9 cellular contexts compared by ENCODE assay signal in the genomic region with DNA sequence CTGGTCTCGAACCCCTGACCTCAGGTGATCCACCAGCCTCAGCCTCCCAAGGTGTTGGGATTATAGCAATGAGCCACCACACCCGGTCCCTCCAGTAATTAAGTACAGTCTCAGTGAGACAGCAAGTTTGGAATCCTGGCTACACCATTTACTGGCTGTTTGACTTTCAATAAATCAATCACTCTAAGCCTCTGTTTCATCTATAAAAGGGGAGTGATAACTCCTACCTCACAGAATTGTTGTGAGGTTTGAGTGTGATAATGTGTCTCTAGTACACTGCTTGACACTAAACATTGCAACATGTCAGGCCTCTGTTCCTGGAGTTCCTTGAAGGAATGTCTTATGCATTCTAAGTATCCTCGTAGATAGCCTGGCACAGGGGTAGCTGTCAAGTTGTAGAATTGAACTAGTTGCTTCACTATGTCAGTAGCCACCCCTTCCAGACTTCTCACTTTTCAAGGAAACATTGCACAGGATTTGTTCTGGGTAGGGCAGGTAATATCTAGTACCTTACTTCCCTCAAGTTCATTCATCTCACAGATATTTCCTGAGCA. TPM values are rescaled to one million over a fixed set of nuclear protein-coding genes. Genes with fewer than 3 reads are reported as not detected.
DNase-seq lines count a peak whose midpoint lies in the region; ATAC-seq, FAIRE-seq and TF ChIP-seq lines count a peak whose summit lies in the region.
"Had no signal": no experiment of that assay in that cellular context is flagged by ENCODE, and none has a peak within 500 bp of the region (broad histone marks: within the 10 kb centered on the region; RNA-seq: fewer than 3 reads in every experiment).

No MANE protein-coding gene starts in this region.

- TF ChIP-seq CTCF in DOHH2 (IDR thresholded peaks at IDR 0.05; ENCODE audit: low read depth, low read length, poor library complexity, severe bottlenecking): no peak
- TF ChIP-seq CTCF in PC-3 (conservative IDR thresholded peaks at IDR 0.05; ENCODE audit: low read depth, low read length): no peak
- TF ChIP-seq CTCF in endothelial cell of umbilical vein (IDR thresholded peaks at IDR 0.05; ENCODE audit: extremely low read depth in 1 of 2, insufficient read depth in 1 of 2, low read depth in 1 of 2, low read length in 2 of 2): no peak
- no peak for TF ChIP-seq CTCF in psoas muscle (IDR thresholded peaks at IDR 0.05)

- dilution Hi-C loops in endothelial cell of umbilical vein (cut with MboI; ENCODE audit: extremely low pct_ligation_motif_present, low sequenced_read_pairs): no loop called here

- H3K36me3 ChIP-seq in DOHH2 (ENCODE audit: control insufficient read depth, low read length) (peaks cover 11% of the 10 kb centered on the region), PC-3 (ENCODE audit: low read depth, low read length) (peaks cover 8% of the 10 kb centered on the region; the same call in 1 of the 2 replicates), endothelial cell of umbilical vein (ENCODE audit: control insufficient read depth in 2 of 2, extremely low read depth in 1 of 2, insufficient read depth in 2 of 2, low read length in 2 of 2) (peaks cover 5 to 9% of the 10 kb centered on the region in 2 experiments), psoas muscle (ENCODE audit: insufficient read depth in 1 of 2, low read depth in 1 of 2) (peaks cover 0 to 14% of the 10 kb centered on the region in 2 donors)

- peak; percentile 12 for FAIRE-seq in endothelial cell of umbilical vein (lab: Jason Lieb, UNC)

- POLR2A ChIA-PET in PC-3 (lab: Charles Lee; ENCODE audit: unreplicated experiment): no interaction called here
- POLR2A ChIA-PET in endothelial cell of umbilical vein (lab: Charles Lee): no interaction called here

- H3F3A ChIP-seq in DOHH2 (ENCODE audit: control insufficient read depth, insufficient read depth) (0 out of 2 replicates have a peak, but pooled peaks cover 5% of the 10 kb centered on the region), PC-3 (ENCODE audit: low read length, unreplicated experiment) (no peaks in the 10 kb centered on the region)

- CTCF ChIA-PET in PC-3 (lab: Charles Lee) (interaction anchor here (0.7 kb wide), 1 partner anchor 36 kb away, joined by 4 read pairs; no protein-coding TSS in a partner anchor), endothelial cell of umbilical vein (lab: Charles Lee) (interaction anchor here (1.2 to 2.1 kb wide), 4 partner anchors 18 to 36 kb away, joined by 3 to 17 read pairs (median 4); no protein-coding TSS in a partner anchor)

- H2AFZ ChIP-seq in PC-3 (ENCODE audit: low read length) (no peak overlapping the region), endothelial cell of umbilical vein (ENCODE audit: low read depth, low read length) (no peak overlapping the region)

- DNase-seq in PC-3 (no peak), endothelial cell of umbilical vein (ENCODE audit: low read depth, low spot score) (no peak), psoas muscle (no peak), A172 (ENCODE audit: low spot score) (no peak)
- no peak for DNase-seq in activated effector memory CD4-positive, alpha-beta T cell treated with anti-CD3 and anti-CD28 coated beads, Interleukin-2, amount 50 U/mL, for 16 hours
- DNase-seq: T-helper 9 cell had no signal

- H3K9me2 ChIP-seq in DOHH2 (replicated peaks; ENCODE audit: control insufficient read depth, low read length) (no peaks in the 10 kb centered on the region), PC-3 (replicated peaks; ENCODE audit: low read length) (no peaks in the 10 kb centered on the region)

- H3K27ac ChIP-seq in DOHH2 (ENCODE audit: low read depth, low read length): peak overlapping the region; percentile 71
- H3K27ac ChIP-seq in PC-3 (ENCODE audit: low read length): no peak overlapping the region
- no peak overlapping the region for H3K27ac ChIP-seq in endothelial cell of umbilical vein (ENCODE audit: insufficient read depth, low read depth, low read length)
- peak overlapping the region; percentile 91 for H3K27ac ChIP-seq in psoas muscle

- H3K9me3 ChIP-seq in DOHH2 (ENCODE audit: control insufficient read depth, insufficient read depth, low read length) (no peaks in the 10 kb centered on the region), PC-3 (ENCODE audit: low read length) (no peaks in the 10 kb centered on the region), endothelial cell of umbilical vein (replicated peaks; ENCODE audit: control insufficient read depth, insufficient read depth, low read length) (no peaks in the 10 kb centered on the region), psoas muscle (no peaks in the 10 kb centered on the region)

- H3K9me1 ChIP-seq in endothelial cell of umbilical vein (replicated peaks; ENCODE audit: control insufficient read depth, extremely low read depth, insufficient read depth, low read length): no peaks in the 10 kb centered on the region

- no peak for TF ChIP-seq POLR2A in endothelial cell of umbilical vein (IDR thresholded peaks at IDR 0.05; ENCODE audit: low read depth, low read length)

- BruUV-seq in PC-3 (replicated peaks; lab: Mats Ljungman, UMichigan) (no TSS peak), endothelial cell of umbilical vein (replicated peaks; lab: Mats Ljungman, UMichigan) (no TSS peak)

- intact Hi-C loops in PC-3 (cut with micrococcal nuclease): loop anchor here (5.0 kb wide), 1 partner anchor 36 kb away; the partner anchor contains the start of genes MTX1 and THBS3
- intact Hi-C loops in endothelial cell of umbilical vein (cut with micrococcal nuclease): no loop called here
- intact Hi-C loops in psoas muscle (cut with DNase I): no loop called here

- H3K79me2 ChIP-seq in DOHH2 (ENCODE audit: control insufficient read depth, low read length) (peaks cover 26% of the 10 kb centered on the region), PC-3 (ENCODE audit: low read length) (peaks cover 11% of the 10 kb centered on the region), endothelial cell of umbilical vein (ENCODE audit: control insufficient read depth, insufficient read depth, low read length) (peaks cover 7% of the 10 kb centered on the region)

- H3K9ac ChIP-seq in PC-3 (ENCODE audit: low read length) (peak overlapping the region; percentile 71; the same call in 1 of the 2 replicates), endothelial cell of umbilical vein (replicated peaks; ENCODE audit: extremely low read depth, insufficient read depth, low read length) (no peak overlapping the region)

- WGBS in psoas muscle, 3 donors: 66 to 90% (median 73%) methylated on average over 3 of the region's 3 CpGs

- no peaks in the 10 kb centered on the region for H4K20me1 ChIP-seq in DOHH2 (ENCODE audit: control insufficient read depth, insufficient read depth, low read depth, low read length)
- no peaks in the 10 kb centered on the region for H4K20me1 ChIP-seq in PC-3 (ENCODE audit: low read length)
- H4K20me1 ChIP-seq in endothelial cell of umbilical vein (replicated peaks; ENCODE audit: control insufficient read depth, extremely low read depth, insufficient read depth, low read length): no peaks in the 10 kb centered on the region

- peak overlapping the region; percentile 72 for H3K4me2 ChIP-seq in DOHH2 (ENCODE audit: low read length)
- H3K4me2 ChIP-seq in PC-3 (ENCODE audit: low read length): peak overlapping the region; percentile 87
- H3K4me2 ChIP-seq in endothelial cell of umbilical vein (ENCODE audit: insufficient read depth, low read length): peak overlapping the region; percentile 76

- peak overlapping the region; percentile 84 for H3K4me3 ChIP-seq in DOHH2 (ENCODE audit: low read length)
- H3K4me3 ChIP-seq in PC-3 (ENCODE audit: low read length): peak overlapping the region; percentile 77
- H3K4me3 ChIP-seq in endothelial cell of umbilical vein (replicated peaks in 1 of 3; ENCODE audit: insufficient read depth in 1 of 3, low read depth in 1 of 3, low read length in 3 of 3): peak overlapping the region in 2 of 3 experiments; percentile 48 to 61
- H3K4me3 ChIP-seq in psoas muscle: peak overlapping the region; percentile 69

- peaks cover 37% of the 10 kb centered on the region for H3K4me1 ChIP-seq in DOHH2 (ENCODE audit: control insufficient read depth, low read length)
- peaks cover 27% of the 10 kb centered on the region for H3K4me1 ChIP-seq in PC-3 (ENCODE audit: insufficient read depth, low read length)
- peaks cover 16% of the 10 kb centered on the region for H3K4me1 ChIP-seq in endothelial cell of umbilical vein (ENCODE audit: control insufficient read depth, extremely low read depth, insufficient read depth, low read length)
- H3K4me1 ChIP-seq in psoas muscle: peaks cover 16% of the 10 kb centered on the region

- no peaks in the 10 kb centered on the region for H3K27me3 ChIP-seq in DOHH2 (ENCODE audit: control insufficient read depth, low read length)
- no peaks in the 10 kb centered on the region for H3K27me3 ChIP-seq in PC-3 (ENCODE audit: low read length)
- no peaks in the 10 kb centered on the region for H3K27me3 ChIP-seq in endothelial cell of umbilical vein (ENCODE audit: control insufficient read depth in 2 of 2, insufficient read depth in 2 of 2, low read length in 2 of 2)
- H3K27me3 ChIP-seq in psoas muscle (ENCODE audit: insufficient read depth in 3 of 3, low read length in 2 of 3): no peaks in the 10 kb centered on the region

- ATAC-seq in PC-3: no peak
- ATAC-seq in psoas muscle: no peak
- ATAC-seq in HG03521 (IDR thresholded peaks at IDR 0.05; ENCODE audit: unreplicated experiment): no peak
- no peak for ATAC-seq in GM21723 (IDR thresholded peaks at IDR 0.05; ENCODE audit: unreplicated experiment)

RNA-seq across cellular contexts. Expression of gene ENTREP3, which starts 12.4 kb away (rescaled TPM):
- total RNA-seq in PC-3 (2014; rRNA removed) (30.9 and 54.7 TPM in 2 replicates), endothelial cell of umbilical vein (61.8 and 62.7 TPM in 2 replicates), psoas muscle (10 to 100 TPM; 20.6 to 28.8 (median 23.8) TPM)
- polyA plus RNA-seq in endothelial cell of umbilical vein (26.6 and 27.4 TPM in 2 replicates), psoas muscle (10 to 100 TPM; 17.6 to 61.3 (median 21.2) TPM)
- 20.3 and 26.1 TPM in 2 replicates for polyA plus RNA-seq in endothelial cell of umbilical vein (2011; cell fraction: cytosol; rRNA removed)
- polyA plus RNA-seq in endothelial cell of umbilical vein (2011; cell fraction: nucleus; rRNA removed): 23.2 and 24.1 TPM in 2 replicates
- 36.0 and 43.1 TPM in 2 replicates for polyA plus RNA-seq in endothelial cell of umbilical vein (2012)
- 12.0 and 12.6 TPM in 2 replicates for polyA minus RNA-seq in endothelial cell of umbilical vein
- polyA minus RNA-seq in endothelial cell of umbilical vein (2011; cell fraction: cytosol; rRNA and poly(A)+ RNA removed): 15.0 TPM
- 7.2 and 7.4 TPM in 2 replicates for polyA minus RNA-seq in endothelial cell of umbilical vein (2011; cell fraction: nucleus; rRNA and poly(A)+ RNA removed)
- total RNA-seq in A172 (2014; rRNA removed; shearing (Covaris generic)): 10.7 and 11.4 TPM in 2 replicates

RNA-seq across cellular contexts. Expression of gene SCAMP3, which starts 19.3 kb away (rescaled TPM):
- total RNA-seq in PC-3 (2014; rRNA removed) (218 and 219 TPM in 2 replicates), endothelial cell of umbilical vein (80.1 and 80.8 TPM in 2 replicates), psoas muscle (10 to 100 TPM; 49.5 to 70.7 (median 57.2) TPM)
- polyA plus RNA-seq in endothelial cell of umbilical vein (306 and 342 TPM in 2 replicates), psoas muscle (100 to 1,000 TPM in 2 of 3 donors, 10 to 100 TPM in 1; 75.0 to 159 (median 108) TPM)
- polyA plus RNA-seq in endothelial cell of umbilical vein (2011; cell fraction: cytosol; rRNA removed): 157 and 171 TPM in 2 replicates
- polyA plus RNA-seq in endothelial cell of umbilical vein (2011; cell fraction: nucleus; rRNA removed): 76.5 and 78.5 TPM in 2 replicates
- 76.7 and 82.9 TPM in 2 replicates for polyA plus RNA-seq in endothelial cell of umbilical vein (2012)
- polyA minus RNA-seq in endothelial cell of umbilical vein: 125 and 131 TPM in 2 replicates
- 87.9 TPM for polyA minus RNA-seq in endothelial cell of umbilical vein (2011; cell fraction: cytosol; rRNA and poly(A)+ RNA removed)
- 22.5 and 23.7 TPM in 2 replicates for polyA minus RNA-seq in endothelial cell of umbilical vein (2011; cell fraction: nucleus; rRNA and poly(A)+ RNA removed)
- 136 and 169 TPM in 2 replicates for total RNA-seq in A172 (2014; rRNA removed; shearing (Covaris generic))

RNA-seq across cellular contexts. Expression of gene CLK2, which starts 30.4 kb away (rescaled TPM):
- 44.5 and 49.9 TPM in 2 replicates for total RNA-seq in PC-3 (2014; rRNA removed)
- total RNA-seq in endothelial cell of umbilical vein: 61.7 and 69.1 TPM in 2 replicates
- 80.9 and 84.8 TPM in 2 replicates for polyA plus RNA-seq in endothelial cell of umbilical vein
- polyA plus RNA-seq in endothelial cell of umbilical vein (2011; cell fraction: cytosol; rRNA removed): 24.4 and 27.0 TPM in 2 replicates
- 560 and 582 TPM in 2 replicates for polyA plus RNA-seq in endothelial cell of umbilical vein (2011; cell fraction: nucleus; rRNA removed)
- polyA plus RNA-seq in endothelial cell of umbilical vein (2012): 32.4 and 34.0 TPM in 2 replicates
- polyA minus RNA-seq in endothelial cell of umbilical vein: 83.6 and 98.2 TPM in 2 replicates
- polyA minus RNA-seq in endothelial cell of umbilical vein (2011; cell fraction: cytosol; rRNA and poly(A)+ RNA removed): 24.1 TPM
- 100 and 109 TPM in 2 replicates for polyA minus RNA-seq in endothelial cell of umbilical vein (2011; cell fraction: nucleus; rRNA and poly(A)+ RNA removed)
- total RNA-seq in psoas muscle: 10 to 100 TPM; 11.7 to 28.5 (median 22.7) TPM
- 10 to 100 TPM; 15.2 to 20.9 (median 15.3) TPM for polyA plus RNA-seq in psoas muscle
- 13.9 and 21.6 TPM in 2 replicates for total RNA-seq in A172 (2014; rRNA removed; shearing (Covaris generic))

RNA-seq across cellular contexts. Expression of gene HCN3, which starts 34.4 kb away (rescaled TPM):
- total RNA-seq in PC-3 (2014; rRNA removed) (1.8 and 1.9 TPM in 2 replicates), endothelial cell of umbilical vein (1.8 and 3.3 TPM in 2 replicates), psoas muscle (under 1 TPM in 3 of 4 donors, not detected in 1; 0.27 to 0.82 (median 0.32) TPM)
- polyA plus RNA-seq in endothelial cell of umbilical vein (4.1 and 4.6 TPM in 2 replicates), psoas muscle (under 1 TPM; 0.38 to 0.97 (median 0.52) TPM)
- 1.3 and 2.7 TPM in 2 replicates for polyA plus RNA-seq in endothelial cell of umbilical vein (2011; cell fraction: cytosol; rRNA removed)
- polyA plus RNA-seq in endothelial cell of umbilical vein (2011; cell fraction: nucleus; rRNA removed): 19.7 and 30.1 TPM in 2 replicates
- 1.5 and 1.6 TPM in 2 replicates for polyA plus RNA-seq in endothelial cell of umbilical vein (2012)
- 2.8 and 4.9 TPM in 2 replicates for polyA minus RNA-seq in endothelial cell of umbilical vein
- polyA minus RNA-seq in endothelial cell of umbilical vein (2011; cell fraction: cytosol; rRNA and poly(A)+ RNA removed): 4.5 TPM
- 3.3 and 3.5 TPM in 2 replicates for polyA minus RNA-seq in endothelial cell of umbilical vein (2011; cell fraction: nucleus; rRNA and poly(A)+ RNA removed)
- 0.98 and 1.0 TPM in 2 replicates for total RNA-seq in A172 (2014; rRNA removed; shearing (Covaris generic))

RNA-seq across cellular contexts. Expression of gene MTX1, which starts 34.4 kb away (rescaled TPM):
- total RNA-seq in PC-3 (2014; rRNA removed): 141 and 152 TPM in 2 replicates
- total RNA-seq in endothelial cell of umbilical vein: 49.1 and 53.0 TPM in 2 replicates
- 109 and 137 TPM in 2 replicates for polyA plus RNA-seq in endothelial cell of umbilical vein
- 83.3 and 90.2 TPM in 2 replicates for polyA plus RNA-seq in endothelial cell of umbilical vein (2011; cell fraction: cytosol; rRNA removed)
- 45.5 and 50.8 TPM in 2 replicates for polyA plus RNA-seq in endothelial cell of umbilical vein (2011; cell fraction: nucleus; rRNA removed)
- 56.9 and 61.7 TPM in 2 replicates for polyA plus RNA-seq in endothelial cell of umbilical vein (2012)
- polyA minus RNA-seq in endothelial cell of umbilical vein: 44.4 and 56.0 TPM in 2 replicates
- polyA minus RNA-seq in endothelial cell of umbilical vein (2011; cell fraction: cytosol; rRNA and poly(A)+ RNA removed): 63.1 TPM
- polyA minus RNA-seq in endothelial cell of umbilical vein (2011; cell fraction: nucleus; rRNA and poly(A)+ RNA removed): 14.8 and 20.2 TPM in 2 replicates
- total RNA-seq in psoas muscle: 10 to 100 TPM in 3 of 4 donors, 1 to 10 TPM in 1; 8.1 to 17.7 (median 14.0) TPM
- 10 to 100 TPM; 25.8 to 47.1 (median 27.4) TPM for polyA plus RNA-seq in psoas muscle
- 85.8 and 110 TPM in 2 replicates for total RNA-seq in A172 (2014; rRNA removed; shearing (Covaris generic))

Comparison
In these comparisons a context has a peak if more than half of its experiments do, and no peak if none do; other contexts are left out.
1. H3K27ac ChIP-seq: peak in DOHH2 (single experiment) and psoas muscle (single experiment); none in PC-3 (single experiment) and endothelial cell of umbilical vein (single experiment).
2. Peak in every context shown above with its lines, with median percentiles within 50 percentile points of each other: H3K4me2 ChIP-seq and H3K4me3 ChIP-seq.